Comparison of ENCODE assay signal across 7 cellular contexts in genomic region chr19:40751065-40751923, GRCh38.
DNase-seq lines count a peak whose midpoint lies in the region; ATAC-seq, FAIRE-seq and TF ChIP-seq lines count a peak whose summit lies in the region.

Gene SNRPA, plus strand, starts transcription at chr19:40751203. Its CDS starts 206 bp downstream, at chr19:40751409.

- H3K4me3 ChIP-seq in retinal pigment epithelial cell (ENCODE audit: low read length) = peak within 1 kb of the TSS; percentile 92

- no peak for TF ChIP-seq CTCF in retinal pigment epithelial cell (conservative IDR thresholded peaks at IDR 0.05; ENCODE audit: low read depth, low read length)

- DNase-seq in GM18507 (ENCODE audit: extremely low spot score, insufficient read length, low read depth) = peak; percentile 75
- DNase-seq in NCI-H2029 treated with DMSO at 0.1 percent for 48 hours (lab: John Stamatoyannopoulos, UW) = peak; percentile 96
- DNase-seq in T-helper 9 cell = peak; percentile 91
- DNase-seq in astrocyte of the hippocampus (ENCODE audit: low read depth, low spot score) = peak; percentile 99
- peak; percentile 96 to 99 for DNase-seq in hippocampal formation (lab: John Stamatoyannopoulos, UW)
- peak; percentile 89 for DNase-seq in retinal pigment epithelial cell (ENCODE audit: low read depth)

- peak; percentile 50 for ATAC-seq in HG02981 (IDR thresholded peaks at IDR 0.05; ENCODE audit: unreplicated experiment)

- no peak for FAIRE-seq in GM18507 (lab: Jason Lieb, UNC)

Comparison
In these comparisons a context has a peak if more than half of its experiments do, and no peak if none do; other contexts are left out.
1. Peak in every context shown above with its lines: DNase-seq, ATAC-seq and H3K4me3 ChIP-seq.